9 cellular contexts compared by ENCODE assay signal in the genomic region with DNA sequence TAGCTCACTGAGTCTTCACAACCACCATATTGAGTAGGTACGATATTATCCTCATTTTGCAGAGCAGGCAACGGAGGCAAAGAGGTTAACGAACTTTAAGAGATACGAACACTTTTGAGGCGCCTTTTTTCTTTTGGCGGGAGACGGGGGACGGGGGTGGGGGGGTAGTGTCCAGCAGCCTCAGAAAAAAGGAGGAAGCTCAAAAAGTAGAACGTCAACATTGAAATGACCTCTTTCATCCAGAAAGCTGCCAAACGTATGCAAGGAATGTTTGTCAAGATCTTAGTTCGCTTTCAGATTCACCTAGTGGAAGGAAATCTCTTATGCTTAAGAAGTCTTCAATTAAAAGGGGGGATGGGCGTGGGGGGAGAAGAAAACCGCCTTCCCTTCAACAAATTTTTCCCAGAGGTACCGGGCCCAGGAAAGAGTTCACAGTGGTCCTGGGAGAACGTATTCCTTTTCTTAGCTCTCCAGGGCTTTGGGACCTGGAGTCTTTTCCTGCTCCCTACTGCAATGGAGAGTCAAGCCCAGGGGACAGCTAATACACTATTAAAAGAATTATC. TPM values are rescaled to one million over a fixed set of nuclear protein-coding genes. Genes with fewer than 3 reads are reported as not detected.
DNase-seq lines count a peak whose midpoint lies in the region; ATAC-seq and TF ChIP-seq lines count a peak whose summit lies in the region.
"Had no signal": no experiment of that assay in that cellular context is flagged by ENCODE, and none has a peak within 500 bp of the region (broad histone marks: within the 10 kb centered on the region; RNA-seq: fewer than 3 reads in every experiment).

No MANE protein-coding gene starts in this region.

- no peak for TF ChIP-seq POLR2A in erythroblast (IDR thresholded peaks at IDR 0.05; ENCODE audit: low read length)

- no peak overlapping the region for H3K27ac Mint-ChIP-seq in activated naive CD8-positive, alpha-beta T cell treated with anti-CD3 and anti-CD28 coated beads for 36 hours

- H3K9me3 ChIP-seq in lower lobe of right lung (no peaks in the 10 kb centered on the region), thoracic aorta (no peaks in the 10 kb centered on the region)

- H3K27ac ChIP-seq in lower lobe of right lung (peak overlapping the region; percentile 86), thoracic aorta (peak overlapping the region in 1 of 2 donors; percentile 74)

- no peak for ATAC-seq in activated T-cell treated with anti-CD3 and anti-CD28 coated beads, Interleukin-2, amount 50 U/mL, for 4 hours
- ATAC-seq in lower lobe of right lung (no peak), thoracic aorta (ENCODE audit: insufficient number of reproducible peaks, low FRiP score, low read depth) (no peak)

- H3K4me1 Mint-ChIP-seq in activated T-cell treated with anti-CD3 and anti-CD28 coated beads, Interleukin-2, amount 50 U/mL, for 4 hours (ENCODE audit: low read depth): peaks cover 43% of the 10 kb centered on the region
- peaks cover 30% of the 10 kb centered on the region for H3K4me1 Mint-ChIP-seq in activated naive CD8-positive, alpha-beta T cell treated with anti-CD3 and anti-CD28 coated beads for 36 hours

- intact Hi-C loops in lower lobe of right lung (cut with DNase I): no loop called here

- no peaks in the 10 kb centered on the region for H3K9me3 Mint-ChIP-seq in activated T-cell treated with anti-CD3 and anti-CD28 coated beads, Interleukin-2, amount 50 U/mL, for 4 hours
- H3K9me3 Mint-ChIP-seq in activated naive CD8-positive, alpha-beta T cell treated with anti-CD3 and anti-CD28 coated beads for 36 hours: no peaks in the 10 kb centered on the region

- H3K36me3 ChIP-seq in lower lobe of right lung (no peaks in the 10 kb centered on the region), thoracic aorta (no peaks in the 10 kb centered on the region)

- no peak for DNase-seq in activated T-cell treated with anti-CD3 and anti-CD28 coated beads, Interleukin-2, amount 50 U/mL, for 4 hours
- no peak for DNase-seq in activated T-cell treated with anti-CD3 and anti-CD28 coated beads, Interleukin-2, amount 50 U/mL, for 48 hours
- DNase-seq in activated naive CD8-positive, alpha-beta T cell treated with anti-CD3 and anti-CD28 coated beads for 36 hours: no peak
- DNase-seq in lower lobe of right lung: no peak
- no peak for DNase-seq in thoracic aorta (ENCODE audit: low spot score)
- no peak for DNase-seq in NCI-H1694 (lab: John Stamatoyannopoulos, UW)
- DNase-seq in NCI-H146 (lab: John Stamatoyannopoulos, UW): no peak
- no peak for DNase-seq in erythroblast (lab: John Stamatoyannopoulos, UW)
- DNase-seq: stimulated activated CD8-positive, alpha-beta memory T cell treated with anti-CD3 and anti-CD28 coated beads, Interleukin-4, amount 100 ng/mL, for 48 hours had no signal

- H3K4me3 ChIP-seq in lower lobe of right lung (peak overlapping the region; percentile 81), thoracic aorta (peak overlapping the region; percentile 90)

- H3K27me3 ChIP-seq in lower lobe of right lung (ENCODE audit: low read depth) (no peaks in the 10 kb centered on the region), thoracic aorta (replicated peaks; ENCODE audit: insufficient read depth) (no peaks in the 10 kb centered on the region)

- peak overlapping the region; percentile 87 for H3K4me3 Mint-ChIP-seq in activated T-cell treated with anti-CD3 and anti-CD28 coated beads, Interleukin-2, amount 50 U/mL, for 4 hours
- peak overlapping the region; percentile 49 for H3K4me3 Mint-ChIP-seq in activated naive CD8-positive, alpha-beta T cell treated with anti-CD3 and anti-CD28 coated beads for 36 hours

- H3K36me3 Mint-ChIP-seq in activated T-cell treated with anti-CD3 and anti-CD28 coated beads, Interleukin-2, amount 50 U/mL, for 4 hours (ENCODE audit: insufficient read depth): no peaks in the 10 kb centered on the region
- H3K36me3 Mint-ChIP-seq in activated naive CD8-positive, alpha-beta T cell treated with anti-CD3 and anti-CD28 coated beads for 36 hours: no peaks in the 10 kb centered on the region

- H3K4me1 ChIP-seq in lower lobe of right lung (peaks cover 42% of the 10 kb centered on the region), thoracic aorta (ENCODE audit: control insufficient read depth in 1 of 2, low read depth in 2 of 2) (peaks cover 5 to 38% of the 10 kb centered on the region in 2 donors)

- TF ChIP-seq CTCF in lower lobe of right lung (IDR thresholded peaks at IDR 0.05) (no peak), thoracic aorta (IDR thresholded peaks at IDR 0.05) (no peak)

- H3K27me3 Mint-ChIP-seq in activated T-cell treated with anti-CD3 and anti-CD28 coated beads, Interleukin-2, amount 50 U/mL, for 4 hours (ENCODE audit: low read depth): no peaks in the 10 kb centered on the region
- peaks cover 18% of the 10 kb centered on the region for H3K27me3 Mint-ChIP-seq in activated naive CD8-positive, alpha-beta T cell treated with anti-CD3 and anti-CD28 coated beads for 36 hours

RNA-seq across cellular contexts. Expression of a gene that starts 1.1 kb away (rescaled TPM):
- total RNA-seq in activated T-cell treated with anti-CD3 and anti-CD28 coated beads, Interleukin-2, amount 50 U/mL, for 4 hours: under 1 TPM in 1 of 3 donors, not detected in 2; 0.48 TPM
- under 1 TPM; 0.45 to 0.80 TPM for total RNA-seq in activated naive CD8-positive, alpha-beta T cell treated with anti-CD3 and anti-CD28 coated beads for 36 hours
- total RNA-seq in lower lobe of right lung: 0.71 TPM
- not detected for total RNA-seq in thoracic aorta

RNA-seq across cellular contexts. Expression of a gene that starts 1.5 kb away (rescaled TPM):
- total RNA-seq in activated T-cell treated with anti-CD3 and anti-CD28 coated beads, Interleukin-2, amount 50 U/mL, for 4 hours: 10 to 100 TPM; 19.4 to 36.0 (median 28.9) TPM
- total RNA-seq in activated naive CD8-positive, alpha-beta T cell treated with anti-CD3 and anti-CD28 coated beads for 36 hours: 10 to 100 TPM; 18.3 to 19.3 TPM
- total RNA-seq in lower lobe of right lung (48.9 TPM), thoracic aorta (10 to 100 TPM; 32.0 to 42.0 TPM)
